Comparison of ENCODE assay signal across 15 cellular contexts in genomic region chr3:112482675-112483074, GRCh38. TPM values are rescaled to one million over a fixed set of nuclear protein-coding genes. Genes with fewer than 3 reads are reported as not detected.
A peak's percentile ranks its signal among the peaks of the same experiment; 100 is the strongest.
DNase-seq lines count a peak whose midpoint lies in the region; ATAC-seq lines count a peak whose summit lies in the region.
"Had no signal": no experiment of that assay in that cellular context is flagged by ENCODE, and none has a peak within 500 bp of the region (broad histone marks: within the 10 kb centered on the region; RNA-seq: fewer than 3 reads in every experiment).

No MANE protein-coding gene starts in this region.

- peak overlapping the region; percentile 35 for H3K4me3 Mint-ChIP-seq in activated naive CD4-positive, alpha-beta T cell treated with anti-CD3 and anti-CD28 coated beads, Interleukin-2, amount 10 ng/mL, durations not matched to agents 7 days and 5 days
- H3K4me3 Mint-ChIP-seq in T-cell, result peak overlapping the region in 2 of 3 donors; percentile 31 to 34
- peak overlapping the region; percentile 45 to 73 for H3K4me3 Mint-ChIP-seq in stimulated activated naive B cell treated with anti-CD40 and anti-IgM and Interleukin-4, amounts not matched to agents 10 μg/mL and 1 μg/mL and 100 μg/mL, for 72 hours
- H3K4me3 Mint-ChIP-seq: activated T-cell treated with anti-CD3 and anti-CD28 coated beads, Interleukin-2, amount 50 U/mL, for 4 hours; brain; type B pancreatic cell had no signal

- DNase-seq in activated naive CD4-positive, alpha-beta T cell treated with anti-CD3 and anti-CD28 coated beads, Interleukin-2, amount 10 ng/mL, durations not matched to agents 7 days and 5 days, result no peak
- DNase-seq in activated naive CD4-positive, alpha-beta T cell treated with anti-CD3 and anti-CD28 coated beads, Interleukin-2, amount 50 U/mL, for 16 hours, result no peak
- no peak for DNase-seq in T-cell
- no peak for DNase-seq in stimulated activated naive B cell treated with anti-CD40 and anti-IgM and Interleukin-4, amounts not matched to agents 10 μg/mL and 1 μg/mL and 100 μg/mL, for 72 hours
- DNase-seq in NCI-H2196 treated with DMSO at 0.1 percent for 48 hours (lab: John Stamatoyannopoulos, UW; ENCODE audit: unreplicated experiment), result no peak
- DNase-seq: activated T-cell treated with anti-CD3 and anti-CD28 coated beads, Interleukin-2, amount 50 U/mL, for 4 hours; DMS79 treated with DMSO at 0.1 percent for 48 hours; NCI-H82 had no signal

- H3K27ac Mint-ChIP-seq in activated naive CD4-positive, alpha-beta T cell treated with anti-CD3 and anti-CD28 coated beads, Interleukin-2, amount 10 ng/mL, durations not matched to agents 7 days and 5 days, result peak overlapping the region; percentile 86
- peak overlapping the region; percentile 58 to 85 for H3K27ac Mint-ChIP-seq in T-cell
- H3K27ac Mint-ChIP-seq in stimulated activated naive B cell treated with anti-CD40 and anti-IgM and Interleukin-4, amounts not matched to agents 10 μg/mL and 1 μg/mL and 100 μg/mL, for 72 hours, result peak overlapping the region; percentile 91
- H3K27ac Mint-ChIP-seq: brain, type B pancreatic cell had no signal

- CTCF ChIA-PET in activated naive CD4-positive, alpha-beta T cell treated with anti-CD3 and anti-CD28 coated beads, Interleukin-2, amount 10 ng/mL, durations not matched to agents 7 days and 5 days (lab: Charles Lee), result no interaction called here
- CTCF ChIA-PET in T-cell (lab: Charles Lee), result interaction anchor here in 1 of 2 donors (0.6 kb wide), 1 partner anchor 442 kb away, joined by 4 read pairs; no protein-coding TSS in a partner anchor

- H3K27me3 Mint-ChIP-seq in activated naive CD4-positive, alpha-beta T cell treated with anti-CD3 and anti-CD28 coated beads, Interleukin-2, amount 10 ng/mL, durations not matched to agents 7 days and 5 days, result no peaks in the 10 kb centered on the region
- no peaks in the 10 kb centered on the region for H3K27me3 Mint-ChIP-seq in T-cell
- H3K27me3 Mint-ChIP-seq in stimulated activated naive B cell treated with anti-CD40 and anti-IgM and Interleukin-4, amounts not matched to agents 10 μg/mL and 1 μg/mL and 100 μg/mL, for 72 hours, result no peaks in the 10 kb centered on the region
- H3K27me3 Mint-ChIP-seq: type B pancreatic cell had no signal

- ATAC-seq in GM21737 (IDR thresholded peaks at IDR 0.05; ENCODE audit: unreplicated experiment) (peak; percentile 69), T-cell (replicated peaks in 1 of 4) (no peak), HG02588 (IDR thresholded peaks at IDR 0.05; ENCODE audit: unreplicated experiment) (no peak), HG02852 (IDR thresholded peaks at IDR 0.05; ENCODE audit: unreplicated experiment) (no peak)
- peak; percentile 54 to 61 for ATAC-seq in stimulated activated naive B cell treated with anti-CD40 and anti-IgM and Interleukin-4, amounts not matched to agents 10 μg/mL and 1 μg/mL and 100 μg/mL, for 72 hours (replicated peaks)
- ATAC-seq: activated T-cell treated with anti-CD3 and anti-CD28 coated beads, Interleukin-2, amount 50 U/mL, for 4 hours had no signal

- peaks cover 78% of the 10 kb centered on the region for H3K36me3 Mint-ChIP-seq in activated naive CD4-positive, alpha-beta T cell treated with anti-CD3 and anti-CD28 coated beads, Interleukin-2, amount 10 ng/mL, durations not matched to agents 7 days and 5 days
- H3K36me3 Mint-ChIP-seq in T-cell, result peaks cover 48% of the 10 kb centered on the region
- H3K36me3 Mint-ChIP-seq in stimulated activated naive B cell treated with anti-CD40 and anti-IgM and Interleukin-4, amounts not matched to agents 10 μg/mL and 1 μg/mL and 100 μg/mL, for 72 hours, result peaks cover 37 to 61% of the 10 kb centered on the region in 2 donors
- H3K36me3 Mint-ChIP-seq: brain, type B pancreatic cell had no signal

- POLR2A ChIA-PET in T-cell (lab: Charles Lee), result interaction anchor here in 1 of 2 donors (0.6 kb wide), 1 partner anchor 133 kb away, joined by 3 read pairs; no protein-coding TSS in a partner anchor

- H3K9me3 Mint-ChIP-seq in activated naive CD4-positive, alpha-beta T cell treated with anti-CD3 and anti-CD28 coated beads, Interleukin-2, amount 10 ng/mL, durations not matched to agents 7 days and 5 days, result peaks cover 5% of the 10 kb centered on the region
- H3K9me3 Mint-ChIP-seq in T-cell, result peaks cover 0 to 5% (median 0%) of the 10 kb centered on the region in 3 donors
- H3K9me3 Mint-ChIP-seq in stimulated activated naive B cell treated with anti-CD40 and anti-IgM and Interleukin-4, amounts not matched to agents 10 μg/mL and 1 μg/mL and 100 μg/mL, for 72 hours, result peaks cover 2 to 4% of the 10 kb centered on the region in 2 donors
- H3K9me3 Mint-ChIP-seq: activated T-cell treated with anti-CD3 and anti-CD28 coated beads, Interleukin-2, amount 50 U/mL, for 4 hours; brain; type B pancreatic cell had no signal

- peaks cover 74% of the 10 kb centered on the region for H3K4me1 Mint-ChIP-seq in activated naive CD4-positive, alpha-beta T cell treated with anti-CD3 and anti-CD28 coated beads, Interleukin-2, amount 10 ng/mL, durations not matched to agents 7 days and 5 days
- H3K4me1 Mint-ChIP-seq in T-cell, result peaks cover 62 to 68% (median 68%) of the 10 kb centered on the region in 3 donors
- H3K4me1 Mint-ChIP-seq in stimulated activated naive B cell treated with anti-CD40 and anti-IgM and Interleukin-4, amounts not matched to agents 10 μg/mL and 1 μg/mL and 100 μg/mL, for 72 hours, result peaks cover 47 to 71% of the 10 kb centered on the region in 2 donors
- H3K4me1 Mint-ChIP-seq: brain had no signal

RNA-seq across cellular contexts. Expression of gene BTLA, which starts 16.6 kb away (rescaled TPM):
- total RNA-seq in T-cell, result 10 to 100 TPM; 11.5 to 16.9 (median 15.2) TPM
- total RNA-seq: H4, SJSA1 had no signal

Comparison
In these comparisons a context has a peak if more than half of its experiments do, and no peak if none do; other contexts are left out.
1. ATAC-seq: peak in GM21737 (single experiment) and stimulated activated naive B cell treated with anti-CD40 and anti-IgM and Interleukin-4, amounts not matched to agents 10 μg/mL and 1 μg/mL and 100 μg/mL, for 72 hours (2 of 2); none in T-cell (0 of 4), HG02588 (single experiment) and HG02852 (single experiment).
2. Peak in every context shown above with its lines, with median percentiles within 50 percentile points of each other: H3K27ac Mint-ChIP-seq and H3K4me3 Mint-ChIP-seq.